12 cellular contexts compared by ENCODE assay signal in the genomic region with DNA sequence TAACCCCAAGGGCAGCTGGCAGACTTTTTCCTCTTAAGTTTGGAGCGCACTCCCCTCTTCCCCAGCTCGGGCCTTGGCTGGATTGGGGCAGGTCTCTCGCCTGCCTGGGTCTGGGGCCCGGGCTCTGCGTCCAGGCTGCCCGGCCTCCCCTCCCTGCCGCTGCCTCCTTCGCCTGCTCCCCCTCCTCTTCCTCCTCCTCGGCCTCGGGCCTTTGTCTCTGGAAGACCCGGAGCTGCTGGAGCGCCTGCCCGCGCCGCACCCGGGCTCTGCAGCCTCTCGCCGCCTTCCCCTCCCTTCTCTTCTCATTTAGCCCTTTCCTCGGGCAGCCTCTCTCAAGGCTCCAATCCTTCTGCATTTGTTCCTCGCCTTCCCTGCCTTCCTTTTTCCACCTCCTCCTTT.
DNase-seq lines count a peak whose midpoint lies in the region; TF ChIP-seq lines count a peak whose summit lies in the region.
"Had no signal": no experiment of that assay in that cellular context is flagged by ENCODE, and none has a peak within 500 bp of the region (broad histone marks: within the 10 kb centered on the region; RNA-seq: fewer than 3 reads in every experiment).

No MANE protein-coding gene starts in this region.

- H3K9me2 ChIP-seq in SK-N-SH (no peaks in the 10 kb centered on the region), neural cell (ENCODE audit: insufficient read depth, low read length) (no peaks in the 10 kb centered on the region)

- no peaks in the 10 kb centered on the region for H3K27me3 Mint-ChIP-seq in type B pancreatic cell
- peaks cover 65% of the 10 kb centered on the region for H3K27me3 Mint-ChIP-seq in activated naive CD4-positive, alpha-beta T cell treated with anti-CD3 and anti-CD28 coated beads, Interleukin-2, amount 10 ng/mL, durations not matched to agents 7 days and 5 days
- H3K27me3 Mint-ChIP-seq: naive thymus-derived CD8-positive, alpha-beta T cell had no signal

- H3K4me3 Mint-ChIP-seq in type B pancreatic cell = peak overlapping the region; percentile 58
- H3K4me3 Mint-ChIP-seq in activated naive CD4-positive, alpha-beta T cell treated with anti-CD3 and anti-CD28 coated beads, Interleukin-2, amount 10 ng/mL, durations not matched to agents 7 days and 5 days = no peak overlapping the region
- H3K4me3 Mint-ChIP-seq: activated CD4-positive, alpha-beta memory T cell treated with anti-CD3 and anti-CD28 coated beads, Interleukin-2, amount 10 ng/mL, durations not matched to agents 7 days and 5 days; naive thymus-derived CD8-positive, alpha-beta T cell had no signal

- no peak overlapping the region; a peak in 1 of 4 replicates for H3K27ac ChIP-seq in SK-N-SH (ENCODE audit: low read depth in 2 of 2, low read length in 1 of 2)
- peak overlapping the region; percentile 59 to 80 (median 72) for H3K27ac ChIP-seq in esophagus squamous epithelium
- H3K27ac ChIP-seq in neural cell (ENCODE audit: low read length) = peak overlapping the region; percentile 77

- H3K79me2 ChIP-seq in SK-N-SH (ENCODE audit: insufficient read depth) (no peaks in the 10 kb centered on the region), neural cell (replicated peaks; ENCODE audit: insufficient read depth, low read length) (no peaks in the 10 kb centered on the region)

- intact Hi-C loops in esophagus squamous epithelium (cut with DNase I) = no loop called here

- H3K9me3 ChIP-seq in SK-N-SH = no peaks in the 10 kb centered on the region
- no peaks in the 10 kb centered on the region for H3K9me3 ChIP-seq in esophagus squamous epithelium
- no peaks in the 10 kb centered on the region for H3K9me3 ChIP-seq in neural cell (ENCODE audit: low read length)

- TF ChIP-seq RAD21 in SK-N-SH (IDR thresholded peaks at IDR 0.05; ENCODE audit: low read length) = no peak
- TF ChIP-seq RAD21 in neural cell (conservative IDR thresholded peaks at IDR 0.05) = peak; percentile 54

- H3K27ac Mint-ChIP-seq in type B pancreatic cell = peak overlapping the region; percentile 56
- H3K27ac Mint-ChIP-seq in activated naive CD4-positive, alpha-beta T cell treated with anti-CD3 and anti-CD28 coated beads, Interleukin-2, amount 10 ng/mL, durations not matched to agents 7 days and 5 days = no peak overlapping the region
- H3K27ac Mint-ChIP-seq: activated CD4-positive, alpha-beta memory T cell treated with anti-CD3 and anti-CD28 coated beads, Interleukin-2, amount 10 ng/mL, durations not matched to agents 7 days and 5 days had no signal

- no peak for TF ChIP-seq EP300 in SK-N-SH (IDR thresholded peaks at IDR 0.05; ENCODE audit: borderline replicate concordance in 1 of 2, low read depth in 1 of 2, low read length in 1 of 2)
- TF ChIP-seq EP300 in neural cell (conservative IDR thresholded peaks at IDR 0.05; ENCODE audit: poor library complexity, severe bottlenecking) = no peak

- no peak overlapping the region for H3K9ac ChIP-seq in SK-N-SH
- peak overlapping the region; percentile 66 for H3K9ac ChIP-seq in neural cell (ENCODE audit: low read length)

- DNase-seq in SK-N-SH (peak; percentile 56), esophagus squamous epithelium (lab: John Stamatoyannopoulos, UW) (no peak), type B pancreatic cell (ENCODE audit: extremely low spot score, unreplicated experiment) (no peak), NCI-H146 (lab: John Stamatoyannopoulos, UW) (no peak), EL (no peak)
- no peak for DNase-seq in activated naive CD4-positive, alpha-beta T cell treated with anti-CD3 and anti-CD28 coated beads, Interleukin-2, amount 10 ng/mL, durations not matched to agents 7 days and 5 days
- DNase-seq: activated CD4-positive, alpha-beta memory T cell treated with anti-CD3 and anti-CD28 coated beads, Interleukin-2, amount 10 ng/mL, durations not matched to agents 7 days and 5 days; foreskin melanocyte; NCI-H1694 treated with DMSO at 0.1 percent for 48 hours; SHP77 treated with DMSO at 0.1 percent for 48 hours had no signal

- H3F3A ChIP-seq in SK-N-SH (replicated peaks; ENCODE audit: insufficient read depth) (no peaks in the 10 kb centered on the region), neural cell (ENCODE audit: insufficient read depth, low read length, poor library complexity, severe bottlenecking) (no peaks in the 10 kb centered on the region)

- H3K36me3 ChIP-seq in SK-N-SH (replicated peaks in 1 of 2; ENCODE audit: control insufficient read depth in 1 of 2, insufficient read depth in 2 of 2, low read length in 1 of 2) = no peaks in the 10 kb centered on the region
- H3K36me3 ChIP-seq in esophagus squamous epithelium = no peaks in the 10 kb centered on the region
- H3K36me3 ChIP-seq in neural cell (ENCODE audit: insufficient read depth, low read length) = no peaks in the 10 kb centered on the region

- TF ChIP-seq POLR2A in esophagus squamous epithelium (IDR thresholded peaks at IDR 0.05) = no peak

- 88% methylated on average over 20 of the region's 20 CpGs for WGBS in SK-N-SH (ENCODE audit: low lambda C conversion rate)
- 10 to 21% methylated on average over 18 of the region's 20 CpGs for WGBS in esophagus squamous epithelium, 2 donors

- H3K4me1 ChIP-seq in SK-N-SH (ENCODE audit: control insufficient read depth in 1 of 2, insufficient read depth in 2 of 2, low read depth in 1 of 2, low read length in 1 of 2) (peaks cover 0 to 23% of the 10 kb centered on the region in 2 experiments; a peak in 1 of 4 replicates), esophagus squamous epithelium (peaks cover 17 to 63% (median 37%) of the 10 kb centered on the region in 3 donors)

- no peaks in the 10 kb centered on the region for H4K20me1 ChIP-seq in SK-N-SH (ENCODE audit: insufficient read depth)
- no peaks in the 10 kb centered on the region for H4K20me1 ChIP-seq in neural cell (ENCODE audit: insufficient read depth)

- H3K36me3 Mint-ChIP-seq in type B pancreatic cell = no peaks in the 10 kb centered on the region
- H3K36me3 Mint-ChIP-seq in activated naive CD4-positive, alpha-beta T cell treated with anti-CD3 and anti-CD28 coated beads, Interleukin-2, amount 10 ng/mL, durations not matched to agents 7 days and 5 days = no peaks in the 10 kb centered on the region
- H3K36me3 Mint-ChIP-seq: naive thymus-derived CD8-positive, alpha-beta T cell had no signal

- H2AFZ ChIP-seq in SK-N-SH (ENCODE audit: low read depth) (no peak overlapping the region), neural cell (ENCODE audit: low read depth, low read length) (peak overlapping the region; percentile 83)

- CTCF ChIA-PET in SK-N-SH (lab: Yijun Ruan, JAX) = interaction anchor here (0.6 to 1.4 kb wide), 2 partner anchors 14 to 271 kb away, joined by 3 read pairs; no protein-coding TSS in a partner anchor
- CTCF ChIA-PET in activated naive CD4-positive, alpha-beta T cell treated with anti-CD3 and anti-CD28 coated beads, Interleukin-2, amount 10 ng/mL, durations not matched to agents 7 days and 5 days (lab: Charles Lee) = no interaction called here

- TF ChIP-seq CTCF in SK-N-SH (IDR thresholded peaks at IDR 0.05) (no peak), esophagus squamous epithelium (IDR thresholded peaks at IDR 0.05) (no peak), neural cell (IDR thresholded peaks at IDR 0.05; ENCODE audit: poor library complexity, severe bottlenecking) (peak; percentile 45), type B pancreatic cell (conservative IDR thresholded peaks at IDR 0.05) (no peak)

- H3K4me2 ChIP-seq in SK-N-SH (no peak overlapping the region), neural cell (ENCODE audit: low read length) (no peak overlapping the region)

- no peaks in the 10 kb centered on the region for H3K9me3 Mint-ChIP-seq in type B pancreatic cell
- no peaks in the 10 kb centered on the region for H3K9me3 Mint-ChIP-seq in activated naive CD4-positive, alpha-beta T cell treated with anti-CD3 and anti-CD28 coated beads, Interleukin-2, amount 10 ng/mL, durations not matched to agents 7 days and 5 days
- H3K9me3 Mint-ChIP-seq: activated CD4-positive, alpha-beta memory T cell treated with anti-CD3 and anti-CD28 coated beads, Interleukin-2, amount 10 ng/mL, durations not matched to agents 7 days and 5 days; naive thymus-derived CD8-positive, alpha-beta T cell had no signal

- H3K27me3 ChIP-seq in SK-N-SH (ENCODE audit: insufficient read depth) = no peaks in the 10 kb centered on the region
- H3K27me3 ChIP-seq in esophagus squamous epithelium = no peaks in the 10 kb centered on the region
- no peaks in the 10 kb centered on the region for H3K27me3 ChIP-seq in neural cell (ENCODE audit: insufficient read depth, low read depth, low read length)

- H3K4me1 Mint-ChIP-seq in type B pancreatic cell (ENCODE audit: unreplicated experiment) = peaks cover 38% of the 10 kb centered on the region
- peaks cover 3% of the 10 kb centered on the region for H3K4me1 Mint-ChIP-seq in activated naive CD4-positive, alpha-beta T cell treated with anti-CD3 and anti-CD28 coated beads, Interleukin-2, amount 10 ng/mL, durations not matched to agents 7 days and 5 days
- H3K4me1 Mint-ChIP-seq: activated CD4-positive, alpha-beta memory T cell treated with anti-CD3 and anti-CD28 coated beads, Interleukin-2, amount 10 ng/mL, durations not matched to agents 7 days and 5 days had no signal

- no peak overlapping the region for H3K4me3 ChIP-seq in SK-N-SH (ENCODE audit: low read depth in 2 of 2, low read length in 1 of 2)
- peak overlapping the region in 3 of 4 donors; percentile 15 to 39 (median 17) for H3K4me3 ChIP-seq in esophagus squamous epithelium
- peak overlapping the region; percentile 47 for H3K4me3 ChIP-seq in neural cell (ENCODE audit: low read length)

- POLR2A ChIA-PET in SK-N-SH (lab: Yijun Ruan, JAX) = interaction anchor here (1.4 kb wide), 1 partner anchor 58 kb away, joined by 3 read pairs; no protein-coding TSS in a partner anchor

TF ChIP-seq in SK-N-SH, 30 proteins besides CTCF, POLR2A, EP300 and RAD21 (continues in another document):
- TF ChIP-seq ELF1 (IDR thresholded peaks at IDR 0.05) (no peak), NFIC (IDR thresholded peaks at IDR 0.05; ENCODE audit: borderline replicate concordance) (no peak), FOXM1 (IDR thresholded peaks at IDR 0.05; ENCODE audit: low read depth) (no peak), CHD2 (IDR thresholded peaks at IDR 0.05; ENCODE audit: low read length, partially characterized antibody) (no peak), SIN3A (IDR thresholded peaks at IDR 0.05; ENCODE audit: borderline replicate concordance, low read depth, low read length) (no peak), FOXJ3 (CRISPR knock-in tag; IDR thresholded peaks at IDR 0.05) (no peak), TEAD4 (IDR thresholded peaks at IDR 0.05; ENCODE audit: borderline replicate concordance, insufficient read depth) (no peak)

TF ChIP-seq in neural cell, 6 proteins besides CTCF, POLR2A, EP300 and RAD21:
- TF ChIP-seq SMC3 (conservative IDR thresholded peaks at IDR 0.05; ENCODE audit: poor library complexity) (peak; percentile 56), EZH2 (IDR thresholded peaks at IDR 0.05; ENCODE audit: borderline replicate concordance, insufficient read depth, low read length, poor library complexity, severe bottlenecking) (no peak)

Comparison
In these comparisons a context has a peak if more than half of its experiments do, and no peak if none do; other contexts are left out.
1. H3K27ac ChIP-seq: peak in esophagus squamous epithelium (4 of 4) and neural cell (single experiment); none in SK-N-SH (0 of 2).
2. H3K4me3 ChIP-seq: peak in esophagus squamous epithelium (3 of 4) and neural cell (single experiment); none in SK-N-SH (0 of 2).